8 cellular contexts compared by ENCODE assay signal in genomic region chr18:14131914-14132700, GRCh38. TPM values are rescaled to one million over a fixed set of nuclear protein-coding genes. Genes with fewer than 3 reads are reported as not detected.
A peak's percentile ranks its signal among the peaks of the same experiment; 100 is the strongest.
DNase-seq lines count a peak whose midpoint lies in the region; ATAC-seq and TF ChIP-seq lines count a peak whose summit lies in the region.
"Not testable (repeated sequence)": the region's sequence is repeated elsewhere in the genome, so short reads cannot be mapped to it uniquely, and the experiment has no call there.

TSS of gene ZNF519 (minus strand) at chr18:14132435. CDS start at chr18:14132277, 158 bp downstream.

- peak within 1 kb of the TSS; percentile 89 for H3K27ac Mint-ChIP-seq in activated CD4-positive, alpha-beta T cell treated with anti-CD3 and anti-CD28 coated beads, Interleukin-2, amount 10 ng/mL, durations not matched to agents 24 days and 14 days

- not testable (repeated sequence) for H3K9me3 Mint-ChIP-seq in activated CD4-positive, alpha-beta T cell treated with anti-CD3 and anti-CD28 coated beads, Interleukin-2, amount 10 ng/mL, durations not matched to agents 24 days and 14 days

- not testable (repeated sequence) for TF ChIP-seq CTCF in C4-2B (conservative IDR thresholded peaks at IDR 0.05)

- H3K27me3 Mint-ChIP-seq in activated CD4-positive, alpha-beta T cell treated with anti-CD3 and anti-CD28 coated beads, Interleukin-2, amount 10 ng/mL, durations not matched to agents 24 days and 14 days: not testable (repeated sequence)

- ATAC-seq in GM19372 (IDR thresholded peaks at IDR 0.05; ENCODE audit: low read depth, unreplicated experiment) (peak; percentile 100), HG03521 (IDR thresholded peaks at IDR 0.05; ENCODE audit: unreplicated experiment) (peak; percentile 100), left lobe of liver (peak; percentile 99)

- intact Hi-C loops in activated CD4-positive, alpha-beta T cell treated with anti-CD3 and anti-CD28 coated beads, Interleukin-2, amount 10 ng/mL, durations not matched to agents 24 days and 14 days (cut with micrococcal nuclease): not testable (repeated sequence)

- H3K4me3 Mint-ChIP-seq in activated CD4-positive, alpha-beta T cell treated with anti-CD3 and anti-CD28 coated beads, Interleukin-2, amount 10 ng/mL, durations not matched to agents 24 days and 14 days: peak within 1 kb of the TSS; percentile 93

- H3K27ac ChIP-seq in C4-2B: peak within 1 kb of the TSS; percentile 72

- DNase-seq in NCI-H69 (lab: John Stamatoyannopoulos, UW) (peak; percentile 99), dedifferentiated amniotic fluid mesenchymal stem cell (ENCODE audit: extremely low spot score) (peak; percentile 93), left lobe of liver (ENCODE audit: low spot score) (peak; percentile 92)
- peak; percentile 97 for DNase-seq in activated CD4-positive, alpha-beta T cell treated with anti-CD3 and anti-CD28 coated beads, Interleukin-2, amount 10 ng/mL, durations not matched to agents 24 days and 14 days
- peak; percentile 85 to 86 for DNase-seq in stimulated activated CD4-positive, alpha-beta T cell treated with anti-CD3 and anti-CD28 coated beads, Interleukin-2, amount 100 ng/mL, for 24 hours

- peaks cover 12% of the 10 kb centered on the region for H3K4me1 Mint-ChIP-seq in activated CD4-positive, alpha-beta T cell treated with anti-CD3 and anti-CD28 coated beads, Interleukin-2, amount 10 ng/mL, durations not matched to agents 24 days and 14 days

- not testable (repeated sequence) for H3K36me3 Mint-ChIP-seq in activated CD4-positive, alpha-beta T cell treated with anti-CD3 and anti-CD28 coated beads, Interleukin-2, amount 10 ng/mL, durations not matched to agents 24 days and 14 days (ENCODE audit: low read depth)

RNA-seq across cellular contexts. Expression of gene ZNF519, which starts in this region (rescaled TPM):
- 20.9 and 22.5 TPM in 2 replicates for total RNA-seq in activated CD4-positive, alpha-beta T cell treated with anti-CD3 and anti-CD28 coated beads, Interleukin-2, amount 10 ng/mL, durations not matched to agents 24 days and 14 days
- 1.2 TPM for total RNA-seq in left lobe of liver

Comparison
In these comparisons a context has a peak if more than half of its experiments do, and no peak if none do; other contexts are left out.
1. Peak in every context shown above with its lines: DNase-seq, ATAC-seq and H3K27ac ChIP-seq.